ENCODE assay signal across 24 cellular contexts in genomic region chr5:137370096-137370495, GRCh38.
DNase-seq lines count a peak whose midpoint lies in the region; ATAC-seq, FAIRE-seq and TF ChIP-seq lines count a peak whose summit lies in the region.
"Had no signal": no experiment of that assay in that cellular context is flagged by ENCODE, and none has a peak within 500 bp of the region (broad histone marks: within the 10 kb centered on the region; RNA-seq: fewer than 3 reads in every experiment).

No MANE protein-coding gene starts in this region.

- TF ChIP-seq EP300 in neural cell (conservative IDR thresholded peaks at IDR 0.05; ENCODE audit: poor library complexity, severe bottlenecking), result no peak

- H3K4me2 ChIP-seq in neural cell (ENCODE audit: low read length), result no peak overlapping the region
- peak overlapping the region; percentile 50 for H3K4me2 ChIP-seq in skeletal muscle satellite cell (ENCODE audit: low read length)

- TF ChIP-seq CTCF in neural cell (IDR thresholded peaks at IDR 0.05; ENCODE audit: poor library complexity, severe bottlenecking) (no peak), progenitor cell of endocrine pancreas (IDR thresholded peaks at IDR 0.05; ENCODE audit: unreplicated experiment) (no peak)

- H3K27me3 Mint-ChIP-seq in progenitor cell of endocrine pancreas, result peaks cover 21% of the 10 kb centered on the region
- H3K27me3 Mint-ChIP-seq: central memory CD8-positive, alpha-beta T cell; stimulated activated naive B cell treated with anti-CD40 and anti-IgM and Interleukin-4, amounts not matched to agents 10 μg/mL and 1 μg/mL and 100 μg/mL, for 72 hours had no signal

- H3K79me2 ChIP-seq in neural cell (replicated peaks; ENCODE audit: insufficient read depth, low read length), result no peaks in the 10 kb centered on the region

- H2AFZ ChIP-seq in neural cell (ENCODE audit: low read depth, low read length), result no peak overlapping the region

- H3K4me3 ChIP-seq in neural cell (ENCODE audit: low read length) (peak overlapping the region; percentile 23), skeletal muscle satellite cell (ENCODE audit: low read length) (peak overlapping the region; percentile 14)
- H3K4me3 ChIP-seq: GM12878, vagina had no signal

- H3K36me3 Mint-ChIP-seq in progenitor cell of endocrine pancreas (ENCODE audit: insufficient read depth), result no peaks in the 10 kb centered on the region
- H3K36me3 Mint-ChIP-seq: activated naive CD4-positive, alpha-beta T cell treated with anti-CD3 and anti-CD28 coated beads, Interleukin-2, amount 50 U/mL, for 72 hours; CD4-positive, CD25-positive, alpha-beta regulatory T cell; naive B cell; stimulated activated naive B cell treated with anti-CD40 and anti-IgM and Interleukin-4, amounts not matched to agents 10 μg/mL and 1 μg/mL and 100 μg/mL, for 72 hours had no signal

- no peaks in the 10 kb centered on the region for H3K36me3 ChIP-seq in neural cell (ENCODE audit: insufficient read depth, low read length)
- H3K36me3 ChIP-seq in skeletal muscle satellite cell (ENCODE audit: insufficient read depth, low read length), result peaks cover 4% of the 10 kb centered on the region
- H3K36me3 ChIP-seq: vagina had no signal

- no peak overlapping the region for H3K9ac ChIP-seq in neural cell (ENCODE audit: low read length)
- peak overlapping the region; percentile 5 for H3K9ac ChIP-seq in skeletal muscle satellite cell (ENCODE audit: low read depth, low read length)

- peak; percentile 58 for FAIRE-seq in HTR-8/SVneo (lab: Jason Lieb, UNC)
- FAIRE-seq: D721Med, GM12878 had no signal

- H4K20me1 ChIP-seq in neural cell (ENCODE audit: insufficient read depth), result no peaks in the 10 kb centered on the region

- no peaks in the 10 kb centered on the region for H3F3A ChIP-seq in neural cell (ENCODE audit: insufficient read depth, low read length, poor library complexity, severe bottlenecking)

- no peaks in the 10 kb centered on the region for H3K27me3 ChIP-seq in neural cell (ENCODE audit: insufficient read depth, low read depth, low read length)
- H3K27me3 ChIP-seq in skeletal muscle satellite cell (ENCODE audit: control insufficient read depth, insufficient read depth, low read length), result no peaks in the 10 kb centered on the region
- H3K27me3 ChIP-seq: vagina had no signal

- H3K9me2 ChIP-seq in neural cell (ENCODE audit: insufficient read depth, low read length), result no peaks in the 10 kb centered on the region

- peak overlapping the region; percentile 14 for H3K27ac ChIP-seq in neural cell (ENCODE audit: low read length)
- H3K27ac ChIP-seq: vagina had no signal

- H3K27ac Mint-ChIP-seq in progenitor cell of endocrine pancreas, result no peak overlapping the region
- H3K27ac Mint-ChIP-seq: activated naive CD4-positive, alpha-beta T cell treated with anti-CD3 and anti-CD28 coated beads, Interleukin-2, amount 50 U/mL, for 72 hours; stimulated activated naive B cell treated with anti-CD40 and anti-IgM and Interleukin-4, amounts not matched to agents 10 μg/mL and 1 μg/mL and 100 μg/mL, for 72 hours had no signal

- DNase-seq in HTR-8/SVneo (ENCODE audit: insufficient read length, low spot score), result no peak
- DNase-seq in amniotic stem cell (lab: John Stamatoyannopoulos, UW), result peak; percentile 24
- DNase-seq in activated gamma-delta T cell treated with Interleukin-2 at 50 U/mL for 16 hours, result no peak
- DNase-seq in progenitor cell of endocrine pancreas (ENCODE audit: low spot score, unreplicated experiment), result no peak
- no peak for DNase-seq in NCI-H2107 treated with DMSO at 0.1 percent for 48 hours (lab: John Stamatoyannopoulos, UW; ENCODE audit: unreplicated experiment)
- DNase-seq: activated CD4-positive, alpha-beta T cell treated with anti-CD3 and anti-CD28 coated beads, Interleukin-2, amount 50 U/mL, for 48 hours; activated CD8-positive, alpha-beta memory T cell treated with anti-CD3 and anti-CD28 coated beads, Interleukin-2, amount 50 U/mL, for 48 hours; CD4-positive, CD25-positive, alpha-beta regulatory T cell; naive B cell; NCI-H1092; NCI-H187; NCI-H526 treated with DMSO at 0.1 percent for 48 hours; stimulated activated CD4-positive, alpha-beta T cell treated with anti-CD3 and anti-CD28 coated beads, Interleukin-4, amount 100 ng/mL, for 4 hours; stimulated activated naive B cell treated with anti-CD40 and anti-IgM and Interleukin-4, amounts not matched to agents 10 μg/mL and 1 μg/mL and 100 μg/mL, for 72 hours; T-helper 1 cell had no signal

- peaks cover 28% of the 10 kb centered on the region for H3K4me1 ChIP-seq in skeletal muscle satellite cell (ENCODE audit: control insufficient read depth, insufficient read depth, low read length)
- H3K4me1 ChIP-seq: vagina had no signal

- H3K9me3 ChIP-seq in neural cell (ENCODE audit: low read length) (no peaks in the 10 kb centered on the region), skeletal muscle satellite cell (replicated peaks; ENCODE audit: low read length) (no peaks in the 10 kb centered on the region)
- H3K9me3 ChIP-seq: vagina had no signal

- no peak for TF ChIP-seq RAD21 in neural cell (conservative IDR thresholded peaks at IDR 0.05)

- H3K4me3 Mint-ChIP-seq in progenitor cell of endocrine pancreas (ENCODE audit: low read depth), result no peak overlapping the region
- H3K4me3 Mint-ChIP-seq: CD4-positive, CD25-positive, alpha-beta regulatory T cell; central memory CD8-positive, alpha-beta T cell; naive B cell; stimulated activated naive B cell treated with anti-CD40 and anti-IgM and Interleukin-4, amounts not matched to agents 10 μg/mL and 1 μg/mL and 100 μg/mL, for 72 hours had no signal

- no peak for ATAC-seq in HG03095 (IDR thresholded peaks at IDR 0.05; ENCODE audit: unreplicated experiment)
- ATAC-seq: activated naive CD4-positive, alpha-beta T cell treated with anti-CD3 and anti-CD28 coated beads, Interleukin-2, amount 50 U/mL, for 72 hours; GM12878; sciatic nerve; stimulated activated naive B cell treated with anti-CD40 and anti-IgM and Interleukin-4, amounts not matched to agents 10 μg/mL and 1 μg/mL and 100 μg/mL, for 72 hours had no signal

- H3K4me1 Mint-ChIP-seq in progenitor cell of endocrine pancreas (ENCODE audit: low read depth), result no peaks in the 10 kb centered on the region
- H3K4me1 Mint-ChIP-seq: CD4-positive, CD25-positive, alpha-beta regulatory T cell; central memory CD8-positive, alpha-beta T cell; naive B cell; stimulated activated naive B cell treated with anti-CD40 and anti-IgM and Interleukin-4, amounts not matched to agents 10 μg/mL and 1 μg/mL and 100 μg/mL, for 72 hours had no signal

- H3K9me3 Mint-ChIP-seq in progenitor cell of endocrine pancreas (ENCODE audit: low read depth), result no peaks in the 10 kb centered on the region
- H3K9me3 Mint-ChIP-seq: activated naive CD4-positive, alpha-beta T cell treated with anti-CD3 and anti-CD28 coated beads, Interleukin-2, amount 50 U/mL, for 72 hours; central memory CD8-positive, alpha-beta T cell; naive B cell; stimulated activated naive B cell treated with anti-CD40 and anti-IgM and Interleukin-4, amounts not matched to agents 10 μg/mL and 1 μg/mL and 100 μg/mL, for 72 hours had no signal

TF ChIP-seq in neural cell, 6 proteins besides CTCF, POLR2A, EP300 and RAD21:
- TF ChIP-seq POLR2AphosphoS5 (IDR thresholded peaks at IDR 0.05) (no peak), SMC3 (conservative IDR thresholded peaks at IDR 0.05; ENCODE audit: poor library complexity) (no peak), REST (IDR thresholded peaks at IDR 0.05; ENCODE audit: borderline replicate concordance) (no peak), EZH2 (IDR thresholded peaks at IDR 0.05; ENCODE audit: borderline replicate concordance, insufficient read depth, low read length, poor library complexity, severe bottlenecking) (no peak), TAF1 (IDR thresholded peaks at IDR 0.05; ENCODE audit: low read depth) (no peak), MXI1 (conservative IDR thresholded peaks at IDR 0.05; ENCODE audit: poor library complexity, severe bottlenecking) (no peak)
